Comparison of ENCODE assay signal across 34 cellular contexts in genomic region chr12:70910666-70911065, GRCh38. TPM values are rescaled to one million over a fixed set of nuclear protein-coding genes. Genes with fewer than 3 reads are reported as not detected.
"Had no signal": no experiment of that assay in that cellular context is flagged by ENCODE, and none has a peak within 500 bp of the region (broad histone marks: within the 10 kb centered on the region; RNA-seq: fewer than 3 reads in every experiment).

No MANE protein-coding gene starts in this region.

- DNase-seq: activated B cell treated with CpG ODN at 0.5 μM for 24 hours; activated CD4-positive, alpha-beta memory T cell treated with anti-CD3 and anti-CD28 coated beads for 36 hours; activated CD4-positive, alpha-beta T cell treated with anti-CD3 and anti-CD28 coated beads for 4 hours; activated CD4-positive, alpha-beta T cell treated with anti-CD3 and anti-CD28 coated beads, Interleukin-2, amount 10 ng/mL, durations not matched to agents 24 days and 14 days; activated CD4-positive, alpha-beta T cell treated with anti-CD3 and anti-CD28 coated beads, Interleukin-2, amount 50 U/mL, for 1 hour; activated CD4-positive, alpha-beta T cell treated with anti-CD3 and anti-CD28 coated beads, Interleukin-2, amount 50 U/mL, for 4 hours; activated CD4-positive, CD25-positive, alpha-beta regulatory T cell treated with anti-CD3 and anti-CD28 coated beads, Interleukin-2, amount 50 U/mL, for 72 hours; activated CD8-positive, alpha-beta memory T cell treated with anti-CD3 and anti-CD28 coated beads, Interleukin-2, amount 50 U/mL, for 4 hours; activated CD8-positive, alpha-beta T cell treated with anti-CD3 and anti-CD28 coated beads for 36 hours; activated effector memory CD4-positive, alpha-beta T cell treated with anti-CD3 and anti-CD28 coated beads, Interleukin-2, amount 50 U/mL, for 16 hours; activated gamma-delta T cell treated with Interleukin-2 at 50 U/mL for 16 hours; activated naive CD4-positive, alpha-beta T cell; activated naive CD4-positive, alpha-beta T cell treated with anti-CD3 and anti-CD28 coated beads for 36 hours; activated naive CD4-positive, alpha-beta T cell treated with anti-CD3 and anti-CD28 coated beads, Interleukin-2, amount 50 U/mL, for 16 hours; activated naive CD8-positive, alpha-beta T cell treated with anti-CD3 and anti-CD28 coated beads for 36 hours; activated T-cell treated with anti-CD3 and anti-CD28 coated beads for 4 hours; activated T-cell treated with anti-CD3 and anti-CD28 coated beads, Interleukin-2, amount 50 U/mL, for 1 hour; activated T-cell treated with anti-CD3 and anti-CD28 coated beads, Interleukin-2, amount 50 U/mL, for 4 hours; activated T-cell treated with anti-CD3 and anti-CD28 coated beads, Interleukin-2, amount 50 U/mL, for 72 hours; adrenal gland; amniotic stem cell; aorta; body of pancreas; brain microvascular endothelial cell; central memory CD4-positive, alpha-beta T cell; T-helper 1 cell; T-helper 2 cell; T-helper 9 cell had no signal

- H3K4me3 ChIP-seq: adrenal gland, body of pancreas, breast epithelium had no signal

- H3K36me3 ChIP-seq: adrenal gland, brain microvascular endothelial cell, breast epithelium had no signal

- H3K9me3 ChIP-seq: adrenal gland, body of pancreas, breast epithelium had no signal

- ATAC-seq: activated CD8-positive, alpha-beta T cell treated with anti-CD3 and anti-CD28 coated beads for 36 hours; activated naive CD4-positive, alpha-beta T cell treated with anti-CD3 and anti-CD28 coated beads, Interleukin-2, amount 50 U/mL, for 72 hours; activated T-cell treated with anti-CD3 and anti-CD28 coated beads, Interleukin-2, amount 50 U/mL, for 4 hours; activated T-cell treated with anti-CD3 and anti-CD28 coated beads, Interleukin-2, amount 50 U/mL, for 72 hours; activated T-helper 17 cell treated with anti-CD3 and anti-CD28 coated beads, Interleukin-2, amount 50 U/mL, for 72 hours; body of pancreas had no signal

- H3K27me3 ChIP-seq: adrenal gland, body of pancreas, brain microvascular endothelial cell, breast epithelium had no signal

- H3K4me1 ChIP-seq: adrenal gland, body of pancreas, breast epithelium had no signal

- H3K27ac ChIP-seq: adrenal gland, body of pancreas, brain microvascular endothelial cell, breast epithelium, VCaP had no signal

RNA-seq across cellular contexts. Expression of gene PTPRR, which starts 9.9 kb away (rescaled TPM):
- total RNA-seq: activated B cell treated with CpG ODN at 0.5 μM for 24 hours; activated CD4-positive, alpha-beta memory T cell treated with anti-CD3 and anti-CD28 coated beads for 36 hours; activated CD4-positive, alpha-beta T cell treated with anti-CD3 and anti-CD28 coated beads, Interleukin-2, amount 10 ng/mL, durations not matched to agents 24 days and 14 days; activated CD8-positive, alpha-beta memory T cell treated with anti-CD3 and anti-CD28 coated beads for 36 hours; activated CD8-positive, alpha-beta T cell treated with anti-CD3 and anti-CD28 coated beads for 36 hours; activated naive CD4-positive, alpha-beta T cell treated with anti-CD3 and anti-CD28 coated beads for 36 hours; activated naive CD4-positive, alpha-beta T cell treated with anti-CD3 and anti-CD28 coated beads, Interleukin-2, amount 50 U/mL, for 72 hours; activated naive CD8-positive, alpha-beta T cell treated with anti-CD3 and anti-CD28 coated beads for 36 hours; activated T-cell treated with anti-CD3 and anti-CD28 coated beads, Interleukin-2, amount 50 U/mL, for 4 hours; activated T-cell treated with anti-CD3 and anti-CD28 coated beads, Interleukin-2, amount 50 U/mL, for 72 hours; activated T-helper 1 cell treated with anti-CD3 and anti-CD28 coated beads, Interleukin-12 subunit alpha, Interleukin-12 subunit beta, Interleukin-2, Interleukin-4 antibody, amounts not matched to agents 30 ng/mL and 10 ng/mL and 1 ng/mL, durations not matched to agents 14 hours and 24 hours and 36 hours; activated T-helper 17 cell treated with anti-CD3 and anti-CD28 coated beads, Interleukin-2, amount 50 U/mL, for 72 hours had no signal
